34 cellular contexts compared by ENCODE assay signal in the genomic region with DNA sequence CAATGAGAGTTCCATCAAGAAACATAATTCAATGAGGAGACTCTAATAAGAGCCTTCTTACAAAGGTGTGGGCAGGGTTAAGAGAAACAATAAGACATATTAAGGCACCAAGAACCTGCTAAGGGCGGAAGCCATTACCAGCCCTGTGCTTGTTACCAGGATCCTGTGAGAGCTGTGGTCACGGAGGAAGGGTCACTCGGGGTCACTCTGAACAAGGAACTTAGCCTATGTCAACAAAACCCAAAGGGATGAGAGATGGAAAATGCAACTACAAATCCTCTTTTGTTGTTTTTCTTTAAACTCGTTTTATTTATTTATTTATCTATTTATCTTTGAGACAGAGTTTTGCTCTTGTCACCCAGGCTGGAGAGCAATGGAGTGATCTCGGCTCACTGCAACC.
"Had no signal": no experiment of that assay in that cellular context is flagged by ENCODE, and none has a peak within 500 bp of the region (broad histone marks: within the 10 kb centered on the region; RNA-seq: fewer than 3 reads in every experiment).

No MANE protein-coding gene starts in this region.

- H3K27me3 ChIP-seq: adrenal gland, body of pancreas, brain microvascular endothelial cell, breast epithelium had no signal

- H3K9me3 ChIP-seq: adrenal gland, body of pancreas, breast epithelium had no signal

- H3K36me3 ChIP-seq: adrenal gland, brain microvascular endothelial cell, breast epithelium had no signal

- ATAC-seq: activated CD8-positive, alpha-beta T cell treated with anti-CD3 and anti-CD28 coated beads for 36 hours; activated naive CD4-positive, alpha-beta T cell treated with anti-CD3 and anti-CD28 coated beads, Interleukin-2, amount 50 U/mL, for 72 hours; activated T-cell treated with anti-CD3 and anti-CD28 coated beads, Interleukin-2, amount 50 U/mL, for 4 hours; activated T-cell treated with anti-CD3 and anti-CD28 coated beads, Interleukin-2, amount 50 U/mL, for 72 hours; activated T-helper 17 cell treated with anti-CD3 and anti-CD28 coated beads, Interleukin-2, amount 50 U/mL, for 72 hours; body of pancreas; T-cell; T-helper 17 cell had no signal

- H3K9me3 Mint-ChIP-seq: activated B cell treated with CpG ODN at 0.5 μM for 24 hours; activated T-helper 17 cell treated with anti-CD3 and anti-CD28 coated beads, Interleukin-2, amount 50 U/mL, for 72 hours had no signal

- H3K27ac ChIP-seq: adrenal gland, body of pancreas, brain microvascular endothelial cell, breast epithelium, VCaP had no signal

- DNase-seq: activated B cell treated with CpG ODN at 0.5 μM for 24 hours; activated CD4-positive, alpha-beta memory T cell treated with anti-CD3 and anti-CD28 coated beads for 36 hours; activated CD4-positive, alpha-beta T cell treated with anti-CD3 and anti-CD28 coated beads for 4 hours; activated CD4-positive, alpha-beta T cell treated with anti-CD3 and anti-CD28 coated beads, Interleukin-2, amount 10 ng/mL, durations not matched to agents 24 days and 14 days; activated CD4-positive, alpha-beta T cell treated with anti-CD3 and anti-CD28 coated beads, Interleukin-2, amount 50 U/mL, for 1 hour; activated CD4-positive, alpha-beta T cell treated with anti-CD3 and anti-CD28 coated beads, Interleukin-2, amount 50 U/mL, for 4 hours; activated CD4-positive, CD25-positive, alpha-beta regulatory T cell treated with anti-CD3 and anti-CD28 coated beads, Interleukin-2, amount 50 U/mL, for 72 hours; activated CD8-positive, alpha-beta memory T cell treated with anti-CD3 and anti-CD28 coated beads, Interleukin-2, amount 50 U/mL, for 4 hours; activated CD8-positive, alpha-beta T cell treated with anti-CD3 and anti-CD28 coated beads for 36 hours; activated effector memory CD4-positive, alpha-beta T cell treated with anti-CD3 and anti-CD28 coated beads, Interleukin-2, amount 50 U/mL, for 16 hours; activated gamma-delta T cell treated with Interleukin-2 at 50 U/mL for 16 hours; activated naive CD4-positive, alpha-beta T cell; activated naive CD4-positive, alpha-beta T cell treated with anti-CD3 and anti-CD28 coated beads for 36 hours; activated naive CD4-positive, alpha-beta T cell treated with anti-CD3 and anti-CD28 coated beads, Interleukin-2, amount 50 U/mL, for 16 hours; activated naive CD8-positive, alpha-beta T cell treated with anti-CD3 and anti-CD28 coated beads for 36 hours; activated T-cell treated with anti-CD3 and anti-CD28 coated beads for 4 hours; activated T-cell treated with anti-CD3 and anti-CD28 coated beads, Interleukin-2, amount 50 U/mL, for 1 hour; activated T-cell treated with anti-CD3 and anti-CD28 coated beads, Interleukin-2, amount 50 U/mL, for 4 hours; activated T-cell treated with anti-CD3 and anti-CD28 coated beads, Interleukin-2, amount 50 U/mL, for 72 hours; amniotic stem cell; body of pancreas; brain microvascular endothelial cell; central memory CD4-positive, alpha-beta T cell; T-cell; T-helper 17 cell; T-helper 9 cell had no signal

- FAIRE-seq: astrocyte, TTC549 had no signal

- H3K36me3 Mint-ChIP-seq: activated naive CD8-positive, alpha-beta T cell treated with anti-CD3 and anti-CD28 coated beads for 36 hours; T-cell had no signal

- H3K4me1 Mint-ChIP-seq: activated B cell treated with CpG ODN at 0.5 μM for 24 hours; activated CD4-positive, alpha-beta T cell treated with anti-CD3 and anti-CD28 coated beads, Interleukin-2, amount 10 ng/mL, durations not matched to agents 24 days and 14 days; activated naive CD8-positive, alpha-beta T cell treated with anti-CD3 and anti-CD28 coated beads for 36 hours; activated T-helper 17 cell treated with anti-CD3 and anti-CD28 coated beads, Interleukin-2, amount 50 U/mL, for 72 hours; T-cell; T-helper 17 cell had no signal

- H3K27me3 Mint-ChIP-seq: activated B cell treated with CpG ODN at 0.5 μM for 24 hours; activated CD4-positive, alpha-beta memory T cell treated with anti-CD3 and anti-CD28 coated beads for 36 hours; activated CD8-positive, alpha-beta T cell treated with anti-CD3 and anti-CD28 coated beads for 36 hours; activated naive CD8-positive, alpha-beta T cell treated with anti-CD3 and anti-CD28 coated beads for 36 hours; activated T-helper 17 cell treated with anti-CD3 and anti-CD28 coated beads, Interleukin-2, amount 50 U/mL, for 72 hours; T-cell had no signal

- H3K27ac Mint-ChIP-seq: activated B cell treated with CpG ODN at 0.5 μM for 24 hours; activated CD4-positive, alpha-beta memory T cell treated with anti-CD3 and anti-CD28 coated beads for 36 hours; activated CD4-positive, alpha-beta T cell treated with anti-CD3 and anti-CD28 coated beads, Interleukin-2, amount 10 ng/mL, durations not matched to agents 24 days and 14 days; activated CD8-positive, alpha-beta T cell treated with anti-CD3 and anti-CD28 coated beads for 36 hours; activated naive CD4-positive, alpha-beta T cell treated with anti-CD3 and anti-CD28 coated beads for 36 hours; activated naive CD4-positive, alpha-beta T cell treated with anti-CD3 and anti-CD28 coated beads, Interleukin-2, amount 50 U/mL, for 72 hours; activated naive CD8-positive, alpha-beta T cell treated with anti-CD3 and anti-CD28 coated beads for 36 hours; activated T-cell treated with anti-CD3 and anti-CD28 coated beads, Interleukin-2, amount 50 U/mL, for 72 hours; activated T-helper 1 cell treated with anti-CD3 and anti-CD28 coated beads, Interleukin-12 subunit alpha, Interleukin-12 subunit beta, Interleukin-2, Interleukin-4 antibody, amounts not matched to agents 30 ng/mL and 10 ng/mL and 1 ng/mL, durations not matched to agents 14 hours and 24 hours and 36 hours; activated T-helper 17 cell treated with anti-CD3 and anti-CD28 coated beads, Interleukin-2, amount 50 U/mL, for 72 hours; T-cell; T-helper 17 cell had no signal

- H3K4me1 ChIP-seq: adrenal gland, body of pancreas, breast epithelium had no signal

- H3K4me3 ChIP-seq: adrenal gland, body of pancreas, breast epithelium had no signal

- H3K4me3 Mint-ChIP-seq: activated B cell treated with CpG ODN at 0.5 μM for 24 hours; activated CD4-positive, alpha-beta memory T cell treated with anti-CD3 and anti-CD28 coated beads for 36 hours; activated CD4-positive, alpha-beta T cell treated with anti-CD3 and anti-CD28 coated beads, Interleukin-2, amount 10 ng/mL, durations not matched to agents 24 days and 14 days; activated CD8-positive, alpha-beta T cell treated with anti-CD3 and anti-CD28 coated beads for 36 hours; activated naive CD4-positive, alpha-beta T cell treated with anti-CD3 and anti-CD28 coated beads for 36 hours; activated naive CD8-positive, alpha-beta T cell treated with anti-CD3 and anti-CD28 coated beads for 36 hours; activated T-cell treated with anti-CD3 and anti-CD28 coated beads, Interleukin-2, amount 50 U/mL, for 4 hours; activated T-cell treated with anti-CD3 and anti-CD28 coated beads, Interleukin-2, amount 50 U/mL, for 72 hours; activated T-helper 1 cell treated with anti-CD3 and anti-CD28 coated beads, Interleukin-12 subunit alpha, Interleukin-12 subunit beta, Interleukin-2, Interleukin-4 antibody, amounts not matched to agents 30 ng/mL and 10 ng/mL and 1 ng/mL, durations not matched to agents 14 hours and 24 hours and 36 hours; activated T-helper 17 cell treated with anti-CD3 and anti-CD28 coated beads, Interleukin-2, amount 50 U/mL, for 72 hours; T-cell; T-helper 17 cell had no signal
